ENCODE assay signal across 8 cellular contexts in genomic region chr4:129093173-129093974, GRCh38. TPM values are rescaled to one million over a fixed set of nuclear protein-coding genes. Genes with fewer than 3 reads are reported as not detected.
A peak's percentile ranks its signal among the peaks of the same experiment; 100 is the strongest.
DNase-seq lines count a peak whose midpoint lies in the region; ATAC-seq and TF ChIP-seq lines count a peak whose summit lies in the region.

SCLT1 (minus strand) TSS chr4:129093539; CDS start chr4:129093103, 436 bp downstream.

- no peaks in the 10 kb centered on the region for H3K36me3 Mint-ChIP-seq in IgD-negative memory B cell

- no peaks in the 10 kb centered on the region for H3K36me3 ChIP-seq in mucosa of descending colon (ENCODE audit: low read depth)

- H3K4me1 ChIP-seq in mucosa of descending colon (ENCODE audit: low read depth) = peaks cover 15% of the 10 kb centered on the region

- H3K27me3 Mint-ChIP-seq in IgD-negative memory B cell = no peaks in the 10 kb centered on the region

- peak within 1 kb of the TSS in 2 of 4 donors; percentile 9 to 98 for H3K4me3 Mint-ChIP-seq in IgD-negative memory B cell

- ATAC-seq in GM21529 (IDR thresholded peaks at IDR 0.05; ENCODE audit: unreplicated experiment) (peak; percentile 90), mucosa of descending colon (peak; percentile 98)

- no peaks in the 10 kb centered on the region for H3K9me3 ChIP-seq in mucosa of descending colon

- intact Hi-C loops in mucosa of descending colon (cut with DNase I, micrococcal nuclease) = no loop called here

- H3K27ac ChIP-seq in epithelial cell of prostate = peak within 1 kb of the TSS; percentile 87

- H3K4me3 ChIP-seq in mucosa of descending colon = peak within 1 kb of the TSS; percentile 82

- peak within 1 kb of the TSS; percentile 27 to 60 (median 28) for H3K27ac Mint-ChIP-seq in IgD-negative memory B cell

- H3K4me1 Mint-ChIP-seq in IgD-negative memory B cell = peaks cover 30 to 39% (median 35%) of the 10 kb centered on the region in 3 donors

- DNase-seq in DMS 273 treated with DMSO at 0.1 percent for 48 hours (lab: John Stamatoyannopoulos, UW) = peak; percentile 86
- DNase-seq in OCI-M2 (lab: John Stamatoyannopoulos, UW; ENCODE audit: unreplicated experiment) = peak; percentile 84
- DNase-seq in activated T-cell treated with anti-CD3 and anti-CD28 coated beads for 4 hours = peak; percentile 92
- DNase-seq in epithelial cell of prostate (ENCODE audit: low read depth, low spot score) = peak; percentile 89
- peak; percentile 99 to 100 (median 99) for DNase-seq in mucosa of descending colon
- peak; percentile 95 for DNase-seq in stimulated activated CD8-positive, alpha-beta memory T cell treated with anti-CD3 and anti-CD28 coated beads, Interleukin-4, amount 100 ng/mL, for 24 hours (ENCODE audit: low read depth)

- TF ChIP-seq CTCF in mucosa of descending colon (IDR thresholded peaks at IDR 0.05) = no peak

- H3K9me3 Mint-ChIP-seq in IgD-negative memory B cell = no peaks in the 10 kb centered on the region

RNA-seq across cellular contexts. Expression of gene SCLT1, which starts in this region (rescaled TPM):
- 9.1 TPM for polyA plus RNA-seq in IgD-negative memory B cell
- total RNA-seq in mucosa of descending colon = 10 to 100 TPM; 11.7 to 16.8 (median 12.9) TPM

Comparison
In these comparisons a context has a peak if more than half of its experiments do, and no peak if none do; other contexts are left out.
1. Peak in every context shown above with its lines: DNase-seq, ATAC-seq, H3K4me3 ChIP-seq and H3K27ac ChIP-seq.